Comparison of ENCODE assay signal across 6 cellular contexts in the genomic region with DNA sequence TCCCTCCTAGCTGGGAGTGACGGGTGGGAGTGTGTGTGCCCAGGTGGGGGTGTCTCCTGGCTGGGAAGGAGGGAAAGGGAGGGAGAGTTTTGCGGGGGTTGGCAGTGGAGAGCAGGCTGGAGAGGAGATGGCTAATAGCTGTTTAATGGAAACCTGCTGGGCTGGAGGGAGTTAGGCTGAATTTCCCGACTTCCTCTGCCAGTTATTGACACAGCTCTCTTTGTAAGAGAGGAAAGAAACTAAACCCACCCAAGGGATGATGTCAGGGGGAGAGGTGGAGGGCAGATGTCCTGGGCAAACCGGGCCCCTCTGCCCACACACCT. TPM values are rescaled to one million over a fixed set of nuclear protein-coding genes. Genes with fewer than 3 reads are reported as not detected.
A peak's percentile ranks its signal among the peaks of the same experiment; 100 is the strongest.
DNase-seq lines count a peak whose midpoint lies in the region; ATAC-seq lines count a peak whose summit lies in the region.

No MANE protein-coding gene starts in this region.

- peak overlapping the region; percentile 79 for H3K27ac ChIP-seq in cingulate gyrus (ENCODE audit: low read depth, low read length)

- ATAC-seq in sciatic nerve (peak; percentile 81), GM19395 (IDR thresholded peaks at IDR 0.05; ENCODE audit: unreplicated experiment) (no peak)

- DNase-seq in NCI-H2227 (lab: John Stamatoyannopoulos, UW; ENCODE audit: unreplicated experiment) (peak; percentile 46), sciatic nerve (ENCODE audit: low spot score) (no peak), NCI-H2029 treated with DMSO at 0.1 percent for 48 hours (lab: John Stamatoyannopoulos, UW) (no peak)
- no peak for DNase-seq in activated effector memory CD4-positive, alpha-beta T cell treated with anti-CD3 and anti-CD28 coated beads, Interleukin-2, amount 50 U/mL, for 16 hours

- intact Hi-C loops in sciatic nerve (cut with DNase I) = loop anchor here (2.0 to 5.0 kb wide), 2 partner anchors 47 to 63 kb away; no protein-coding TSS in a partner anchor

RNA-seq across cellular contexts. Expression of a gene that starts 10.2 kb away (rescaled TPM):
- 198 TPM for total RNA-seq in sciatic nerve

RNA-seq across cellular contexts. Expression of a gene that starts 18.6 kb away (rescaled TPM):
- total RNA-seq in sciatic nerve = 281 TPM

RNA-seq across cellular contexts. Expression of a gene that starts 56.8 kb away (rescaled TPM):
- total RNA-seq in sciatic nerve = not detected

RNA-seq across cellular contexts. Expression of a gene that starts 57.3 kb away (rescaled TPM):
- 43.8 TPM for total RNA-seq in sciatic nerve
